ENCODE assay signal across 1 cellular context in the genomic region with DNA sequence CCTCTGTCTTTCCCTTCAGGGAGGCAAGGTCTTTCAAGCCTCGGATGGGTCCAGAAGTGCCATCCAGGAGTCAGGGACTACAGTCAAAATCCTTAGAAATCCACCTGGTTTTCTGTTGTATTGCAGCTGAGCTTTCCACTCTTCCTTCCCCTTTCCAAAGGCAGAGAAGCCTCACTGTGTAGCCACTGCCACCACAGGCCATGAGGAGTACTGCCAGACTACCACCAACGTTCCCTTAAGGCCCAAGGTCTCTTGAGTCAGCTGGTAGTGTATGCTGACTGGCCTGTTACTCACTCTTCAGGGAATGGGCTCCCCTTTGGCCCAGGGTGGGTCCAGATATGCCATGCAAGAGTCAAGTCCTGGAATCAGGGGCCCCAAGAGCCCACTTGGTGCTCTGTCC.
TF ChIP-seq lines count a peak whose summit lies in the region.

No MANE protein-coding gene starts in this region.

TF ChIP-seq in WTC11, 78 proteins besides CTCF, POLR2A, EP300 and RAD21:
- TF ChIP-seq, protein P1, sequence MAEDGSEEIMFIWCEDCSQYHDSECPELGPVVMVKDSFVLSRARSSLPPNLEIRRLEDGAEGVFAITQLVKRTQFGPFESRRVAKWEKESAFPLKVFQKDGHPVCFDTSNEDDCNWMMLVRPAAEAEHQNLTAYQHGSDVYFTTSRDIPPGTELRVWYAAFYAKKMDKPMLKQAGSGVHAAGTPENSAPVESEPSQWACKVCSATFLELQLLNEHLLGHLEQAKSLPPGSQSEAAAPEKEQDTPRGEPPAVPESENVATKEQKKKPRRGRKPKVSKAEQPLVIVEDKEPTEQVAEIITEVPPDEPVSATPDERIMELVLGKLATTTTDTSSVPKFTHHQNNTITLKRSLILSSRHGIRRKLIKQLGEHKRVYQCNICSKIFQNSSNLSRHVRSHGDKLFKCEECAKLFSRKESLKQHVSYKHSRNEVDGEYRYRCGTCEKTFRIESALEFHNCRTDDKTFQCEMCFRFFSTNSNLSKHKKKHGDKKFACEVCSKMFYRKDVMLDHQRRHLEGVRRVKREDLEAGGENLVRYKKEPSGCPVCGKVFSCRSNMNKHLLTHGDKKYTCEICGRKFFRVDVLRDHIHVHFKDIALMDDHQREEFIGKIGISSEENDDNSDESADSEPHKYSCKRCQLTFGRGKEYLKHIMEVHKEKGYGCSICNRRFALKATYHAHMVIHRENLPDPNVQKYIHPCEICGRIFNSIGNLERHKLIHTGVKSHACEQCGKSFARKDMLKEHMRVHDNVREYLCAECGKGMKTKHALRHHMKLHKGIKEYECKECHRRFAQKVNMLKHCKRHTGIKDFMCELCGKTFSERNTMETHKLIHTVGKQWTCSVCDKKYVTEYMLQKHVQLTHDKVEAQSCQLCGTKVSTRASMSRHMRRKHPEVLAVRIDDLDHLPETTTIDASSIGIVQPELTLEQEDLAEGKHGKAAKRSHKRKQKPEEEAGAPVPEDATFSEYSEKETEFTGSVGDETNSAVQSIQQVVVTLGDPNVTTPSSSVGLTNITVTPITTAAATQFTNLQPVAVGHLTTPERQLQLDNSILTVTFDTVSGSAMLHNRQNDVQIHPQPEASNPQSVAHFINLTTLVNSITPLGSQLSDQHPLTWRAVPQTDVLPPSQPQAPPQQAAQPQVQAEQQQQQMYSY (CRISPR knock-in tag; IDR thresholded peaks at IDR 0.05): no peak
- TF ChIP-seq SMAD3 (CRISPR knock-in tag; IDR thresholded peaks at IDR 0.05; ENCODE audit: borderline replicate concordance): no peak
- TF ChIP-seq, protein P2, sequence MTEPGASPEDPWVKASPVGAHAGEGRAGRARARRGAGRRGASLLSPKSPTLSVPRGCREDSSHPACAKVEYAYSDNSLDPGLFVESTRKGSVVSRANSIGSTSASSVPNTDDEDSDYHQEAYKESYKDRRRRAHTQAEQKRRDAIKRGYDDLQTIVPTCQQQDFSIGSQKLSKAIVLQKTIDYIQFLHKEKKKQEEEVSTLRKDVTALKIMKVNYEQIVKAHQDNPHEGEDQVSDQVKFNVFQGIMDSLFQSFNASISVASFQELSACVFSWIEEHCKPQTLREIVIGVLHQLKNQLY (CRISPR knock-in tag; IDR thresholded peaks at IDR 0.05): no peak
- TF ChIP-seq FOXJ3 (CRISPR knock-in tag; IDR thresholded peaks at IDR 0.05; ENCODE audit: borderline replicate concordance): no peak
- TF ChIP-seq, protein P3, sequence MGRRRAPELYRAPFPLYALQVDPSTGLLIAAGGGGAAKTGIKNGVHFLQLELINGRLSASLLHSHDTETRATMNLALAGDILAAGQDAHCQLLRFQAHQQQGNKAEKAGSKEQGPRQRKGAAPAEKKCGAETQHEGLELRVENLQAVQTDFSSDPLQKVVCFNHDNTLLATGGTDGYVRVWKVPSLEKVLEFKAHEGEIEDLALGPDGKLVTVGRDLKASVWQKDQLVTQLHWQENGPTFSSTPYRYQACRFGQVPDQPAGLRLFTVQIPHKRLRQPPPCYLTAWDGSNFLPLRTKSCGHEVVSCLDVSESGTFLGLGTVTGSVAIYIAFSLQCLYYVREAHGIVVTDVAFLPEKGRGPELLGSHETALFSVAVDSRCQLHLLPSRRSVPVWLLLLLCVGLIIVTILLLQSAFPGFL (CRISPR knock-in tag; IDR thresholded peaks at IDR 0.05; ENCODE audit: borderline replicate concordance): no peak
- TF ChIP-seq, protein P4, sequence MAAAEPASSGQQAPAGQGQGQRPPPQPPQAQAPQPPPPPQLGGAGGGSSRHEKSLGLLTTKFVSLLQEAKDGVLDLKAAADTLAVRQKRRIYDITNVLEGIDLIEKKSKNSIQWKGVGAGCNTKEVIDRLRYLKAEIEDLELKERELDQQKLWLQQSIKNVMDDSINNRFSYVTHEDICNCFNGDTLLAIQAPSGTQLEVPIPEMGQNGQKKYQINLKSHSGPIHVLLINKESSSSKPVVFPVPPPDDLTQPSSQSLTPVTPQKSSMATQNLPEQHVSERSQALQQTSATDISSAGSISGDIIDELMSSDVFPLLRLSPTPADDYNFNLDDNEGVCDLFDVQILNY (CRISPR knock-in tag; IDR thresholded peaks at IDR 0.05): no peak
- TF ChIP-seq RORB (CRISPR knock-in tag; IDR thresholded peaks at IDR 0.05): no peak
- TF ChIP-seq, protein P5, sequence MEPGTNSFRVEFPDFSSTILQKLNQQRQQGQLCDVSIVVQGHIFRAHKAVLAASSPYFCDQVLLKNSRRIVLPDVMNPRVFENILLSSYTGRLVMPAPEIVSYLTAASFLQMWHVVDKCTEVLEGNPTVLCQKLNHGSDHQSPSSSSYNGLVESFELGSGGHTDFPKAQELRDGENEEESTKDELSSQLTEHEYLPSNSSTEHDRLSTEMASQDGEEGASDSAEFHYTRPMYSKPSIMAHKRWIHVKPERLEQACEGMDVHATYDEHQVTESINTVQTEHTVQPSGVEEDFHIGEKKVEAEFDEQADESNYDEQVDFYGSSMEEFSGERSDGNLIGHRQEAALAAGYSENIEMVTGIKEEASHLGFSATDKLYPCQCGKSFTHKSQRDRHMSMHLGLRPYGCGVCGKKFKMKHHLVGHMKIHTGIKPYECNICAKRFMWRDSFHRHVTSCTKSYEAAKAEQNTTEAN (CRISPR knock-in tag; IDR thresholded peaks at IDR 0.05): no peak
- TF ChIP-seq PRRX2 (CRISPR knock-in tag; IDR thresholded peaks at IDR 0.05): no peak
- no peak for TF ChIP-seq ZNF121 (CRISPR knock-in tag; IDR thresholded peaks at IDR 0.05)
- TF ChIP-seq FOXP1 (CRISPR knock-in tag; IDR thresholded peaks at IDR 0.05; ENCODE audit: borderline replicate concordance): no peak
- TF ChIP-seq, protein P6, sequence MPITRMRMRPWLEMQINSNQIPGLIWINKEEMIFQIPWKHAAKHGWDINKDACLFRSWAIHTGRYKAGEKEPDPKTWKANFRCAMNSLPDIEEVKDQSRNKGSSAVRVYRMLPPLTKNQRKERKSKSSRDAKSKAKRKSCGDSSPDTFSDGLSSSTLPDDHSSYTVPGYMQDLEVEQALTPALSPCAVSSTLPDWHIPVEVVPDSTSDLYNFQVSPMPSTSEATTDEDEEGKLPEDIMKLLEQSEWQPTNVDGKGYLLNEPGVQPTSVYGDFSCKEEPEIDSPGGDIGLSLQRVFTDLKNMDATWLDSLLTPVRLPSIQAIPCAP (CRISPR knock-in tag; IDR thresholded peaks at IDR 0.05): no peak
- TF ChIP-seq ZBTB21 (CRISPR knock-in tag; IDR thresholded peaks at IDR 0.05; ENCODE audit: borderline replicate concordance): no peak
- TF ChIP-seq, protein P7, sequence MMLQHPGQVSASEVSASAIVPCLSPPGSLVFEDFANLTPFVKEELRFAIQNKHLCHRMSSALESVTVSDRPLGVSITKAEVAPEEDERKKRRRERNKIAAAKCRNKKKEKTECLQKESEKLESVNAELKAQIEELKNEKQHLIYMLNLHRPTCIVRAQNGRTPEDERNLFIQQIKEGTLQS (CRISPR knock-in tag; conservative IDR thresholded peaks at IDR 0.05): no peak
- no peak for TF ChIP-seq MXD4 (CRISPR knock-in tag; IDR thresholded peaks at IDR 0.05; ENCODE audit: borderline replicate concordance)
- TF ChIP-seq SMAD4 (CRISPR knock-in tag; IDR thresholded peaks at IDR 0.05): no peak
- no peak for TF ChIP-seq TEAD1 (CRISPR knock-in tag; IDR thresholded peaks at IDR 0.05)
